ENCODE assay signal across 20 cellular contexts in genomic region chr19:18332917-18333530, GRCh38. TPM values are rescaled to one million over a fixed set of nuclear protein-coding genes. Genes with fewer than 3 reads are reported as not detected.
DNase-seq lines count a peak whose midpoint lies in the region; ATAC-seq and TF ChIP-seq lines count a peak whose summit lies in the region.
"Had no signal": no experiment of that assay in that cellular context is flagged by ENCODE, and none has a peak within 500 bp of the region (broad histone marks: within the 10 kb centered on the region; RNA-seq: fewer than 3 reads in every experiment).

No MANE protein-coding gene starts in this region.

- H2AK5ac ChIP-seq in H9 (ENCODE audit: insufficient read length, low read length) (no peak overlapping the region), trophoblast cell (ENCODE audit: low read length) (peak overlapping the region; percentile 87)

- H3K4me3 Mint-ChIP-seq in H9 (no peak overlapping the region), WTC11 (no peak overlapping the region)
- H3K4me3 Mint-ChIP-seq: CD8-positive, alpha-beta memory T cell had no signal

- no peaks in the 10 kb centered on the region for H3K79me1 ChIP-seq in H9 (ENCODE audit: insufficient read depth, low read depth, low read length, poor library complexity, severe bottlenecking)
- peaks cover 22% of the 10 kb centered on the region for H3K79me1 ChIP-seq in trophoblast cell (ENCODE audit: low read length)

- H3K23ac ChIP-seq in H9 (ENCODE audit: insufficient read length, low read depth, low read length) (no peak overlapping the region), trophoblast cell (ENCODE audit: low read length) (no peak overlapping the region)

- H3K36me3 Mint-ChIP-seq in H9 (ENCODE audit: insufficient read depth in 1 of 3, low read depth in 3 of 3) (no peaks in the 10 kb centered on the region), WTC11 (no peaks in the 10 kb centered on the region)
- H3K36me3 Mint-ChIP-seq: CD8-positive, alpha-beta memory T cell had no signal

- no peak overlapping the region for H4K12ac ChIP-seq in trophoblast cell (ENCODE audit: low read depth, low read length)

- no peaks in the 10 kb centered on the region for H3K79me2 ChIP-seq in H9 (ENCODE audit: insufficient read depth, low read length)
- H3K79me2 ChIP-seq in trophoblast cell (ENCODE audit: control insufficient read depth, insufficient read depth, low read length, poor library complexity), result peaks cover 3% of the 10 kb centered on the region

- H3K27me3 ChIP-seq in H9 (ENCODE audit: insufficient read depth, low read length) (no peaks in the 10 kb centered on the region), trophoblast cell (ENCODE audit: insufficient read depth, low read length) (no peaks in the 10 kb centered on the region), stomach (no peaks in the 10 kb centered on the region), ovary (no peaks in the 10 kb centered on the region)
- H3K27me3 ChIP-seq: BLaER1 treated with 17β-estradiol and CSF1 and Interleukin-3, amounts not matched to agents 10 nM and 100 nM; Peyer's patch had no signal

- TF ChIP-seq POLR2A in stomach (IDR thresholded peaks at IDR 0.05) (no peak), ovary (IDR thresholded peaks at IDR 0.05) (no peak)

- POLR2A ChIA-PET in WTC11 (lab: Charles Lee), result interaction anchor here (0.5 to 0.6 kb wide), 2 partner anchors 59 to 734 kb away, joined by 3 to 4 read pairs; partner anchors contain the start of gene IQCN

- H3K36me3 ChIP-seq in trophoblast cell (ENCODE audit: control insufficient read depth in 1 of 2, insufficient read depth in 2 of 2, low read length in 2 of 2) (no peaks in the 10 kb centered on the region), stomach (no peaks in the 10 kb centered on the region), ovary (no peaks in the 10 kb centered on the region)
- H3K36me3 ChIP-seq: BLaER1 treated with 17β-estradiol and CSF1 and Interleukin-3, amounts not matched to agents 10 nM and 100 nM; Peyer's patch had no signal

- no peak overlapping the region for H3K4me3 ChIP-seq in trophoblast cell (ENCODE audit: low read depth, low read length)
- H3K4me3 ChIP-seq in stomach, result no peak overlapping the region
- H3K4me3 ChIP-seq in ovary, result no peak overlapping the region
- H3K4me3 ChIP-seq: A549; BLaER1 treated with 17β-estradiol and CSF1 and Interleukin-3, amounts not matched to agents 10 nM and 100 nM; GM12878; Peyer's patch; SK-N-MC had no signal

- H4K20me1 ChIP-seq in H9 (ENCODE audit: control insufficient read depth, insufficient read depth, insufficient read length), result no peaks in the 10 kb centered on the region
- H4K20me1 ChIP-seq: BLaER1 treated with 17β-estradiol and CSF1 and Interleukin-3, amounts not matched to agents 10 nM and 100 nM had no signal

- H2BK120ac ChIP-seq in H9 (ENCODE audit: low read depth, low read length, poor library complexity, severe bottlenecking), result no peak overlapping the region
- peak overlapping the region; percentile 82 for H2BK120ac ChIP-seq in trophoblast cell (ENCODE audit: insufficient read depth, low read length, poor library complexity)

- H2BK15ac ChIP-seq in H9 (ENCODE audit: low read depth, low read length), result no peak overlapping the region

- H3K9me3 Mint-ChIP-seq in H9 (no peaks in the 10 kb centered on the region; a peak in 1 of 5 replicates), WTC11 (no peaks in the 10 kb centered on the region)
- H3K9me3 Mint-ChIP-seq: CD8-positive, alpha-beta memory T cell had no signal

- H3K27ac ChIP-seq in H9 (ENCODE audit: insufficient read length, low read depth, low read length), result no peak overlapping the region
- peak overlapping the region; percentile 70 for H3K27ac ChIP-seq in trophoblast cell (ENCODE audit: low read depth, low read length)
- no peak overlapping the region for H3K27ac ChIP-seq in stomach
- H3K27ac ChIP-seq in ovary, result no peak overlapping the region
- H3K27ac ChIP-seq: BLaER1 treated with 17β-estradiol and CSF1 and Interleukin-3, amounts not matched to agents 10 nM and 100 nM; Peyer's patch; SK-N-MC had no signal

- ATAC-seq in WTC11, result no peak
- ATAC-seq: A549, GM12878, HCT116 had no signal

- H2BK5ac ChIP-seq in H9 (ENCODE audit: insufficient read length, low read length) (no peak overlapping the region), trophoblast cell (ENCODE audit: low read depth, low read length, poor library complexity) (peak overlapping the region; percentile 84)

- H3K27ac Mint-ChIP-seq in H9, result peak overlapping the region; percentile 58 to 87 (median 81); a peak in 3 of 7 replicates
- H3K27ac Mint-ChIP-seq in WTC11, result peak overlapping the region; percentile 63; the same call in 1 of the 2 replicates
- H3K27ac Mint-ChIP-seq: CD8-positive, alpha-beta memory T cell had no signal

- no peak overlapping the region for H4K8ac ChIP-seq in H9 (replicated peaks; ENCODE audit: insufficient read length, low read depth, low read length)
- peak overlapping the region; percentile 38 for H4K8ac ChIP-seq in trophoblast cell (ENCODE audit: low read depth, low read length)

- H2BK20ac ChIP-seq in H9 (ENCODE audit: low read depth, low read length, poor library complexity, severe bottlenecking), result no peak overlapping the region

- H2AFZ ChIP-seq in H9 (ENCODE audit: low read length) (no peak overlapping the region), trophoblast cell (ENCODE audit: insufficient read depth, low read length, poor library complexity) (peak overlapping the region; percentile 56)

- WGBS in H9 (ENCODE audit: extremely low coverage, insufficient read length, low lambda C conversion rate), result no CpG with 5 or more reads among the region's 15 CpGs
- no CpG with 5 or more reads among the region's 15 CpGs for WGBS in trophoblast cell (ENCODE audit: extremely low coverage, insufficient coverage, insufficient read length)
- WGBS in stomach, 5 donors, result 82 to 89% (median 84%) methylated on average over 13 to 15 of the region's 15 CpGs
- WGBS in ovary, 3 donors, result 67 to 81% (median 70%) methylated on average over 12 to 15 of the region's 15 CpGs

- no peak overlapping the region for H3T11ph ChIP-seq in H9 (ENCODE audit: low read length)

- no peak overlapping the region for H2BK12ac ChIP-seq in H9 (ENCODE audit: insufficient read length, low read depth, low read length)
- H2BK12ac ChIP-seq in trophoblast cell (ENCODE audit: low read length), result peak overlapping the region; percentile 91

- no peak overlapping the region for H3K56ac ChIP-seq in H9 (ENCODE audit: insufficient read length, low read depth, low read length)

- no peak overlapping the region for H3K4ac ChIP-seq in H9 (ENCODE audit: low read depth, low read length)
- H3K4ac ChIP-seq in trophoblast cell (ENCODE audit: low read depth, low read length), result peak overlapping the region; percentile 35

- H3K4me2 ChIP-seq in H9 (ENCODE audit: insufficient read depth, insufficient read length, low read length) (no peak overlapping the region), trophoblast cell (ENCODE audit: low read length) (no peak overlapping the region)
- H3K4me2 ChIP-seq: A549; BLaER1 treated with 17β-estradiol and CSF1 and Interleukin-3, amounts not matched to agents 10 nM and 100 nM had no signal

- intact Hi-C loops in stomach (cut with DNase I; ENCODE audit: low total_unique reads), result no loop called here
- intact Hi-C loops in ovary (cut with DNase I), result loop anchor here in 2 of 4 donors (5.0 to 10.0 kb wide), 2 partner anchors 66 to 218 kb away; no protein-coding TSS in a partner anchor

- peaks cover 16 to 35% of the 10 kb centered on the region in 2 experiments for H3K4me1 Mint-ChIP-seq in H9
- peaks cover 23% of the 10 kb centered on the region for H3K4me1 Mint-ChIP-seq in WTC11

- DNase-seq in H9 (no peak), WTC11 (ENCODE audit: low spot score) (no peak), trophoblast cell (peak in 1 of 2 donors; percentile 51), stomach (no peak), retina (no peak), ovary (no peak)
- DNase-seq: CD8-positive, alpha-beta memory T cell; DND-41; GDM1; NCI-H1048; NCI-H1436 treated with DMSO at 0.1 percent for 48 hours; NCI-H2081 treated with DMSO at 0.1 percent for 48 hours; NCI-H510A; Peyer's patch; Right ventricle myocardium superior had no signal

- H3K14ac ChIP-seq in H9 (ENCODE audit: insufficient read depth, low read length), result no peak overlapping the region
- H3K14ac ChIP-seq in trophoblast cell (ENCODE audit: low read length), result peak overlapping the region; percentile 90

- H4K5ac ChIP-seq in H9 (ENCODE audit: insufficient read length, low read depth, low read length), result no peak overlapping the region

- no peak overlapping the region for H4K91ac ChIP-seq in H9 (ENCODE audit: insufficient read length, low read depth, low read length)
- peak overlapping the region; percentile 93 for H4K91ac ChIP-seq in trophoblast cell (ENCODE audit: low read depth, low read length)

- no peak overlapping the region for H3K9ac ChIP-seq in H9 (ENCODE audit: extremely low read depth, insufficient read length, low read length)
- no peak overlapping the region for H3K9ac ChIP-seq in trophoblast cell (ENCODE audit: low read length)
- H3K9ac ChIP-seq: BLaER1 treated with 17β-estradiol and CSF1 and Interleukin-3, amounts not matched to agents 10 nM and 100 nM had no signal

- H3K18ac ChIP-seq in H9 (ENCODE audit: insufficient read length, low read depth, low read length) (no peak overlapping the region), trophoblast cell (ENCODE audit: low read length) (peak overlapping the region; percentile 73)

- TF ChIP-seq CTCF in H9 (conservative IDR thresholded peaks at IDR 0.05), result no peak
- TF ChIP-seq CTCF in WTC11 (IDR thresholded peaks at IDR 0.05), result no peak
- no peak for TF ChIP-seq CTCF in stomach (IDR thresholded peaks at IDR 0.05)
- no peak for TF ChIP-seq CTCF in ovary (IDR thresholded peaks at IDR 0.05)

- peaks cover 1% of the 10 kb centered on the region; the same call in 1 of the 2 replicates for H3K27me3 Mint-ChIP-seq in H9 (ENCODE audit: low read depth)
- no peaks in the 10 kb centered on the region; the same call in 1 of the 2 replicates for H3K27me3 Mint-ChIP-seq in WTC11 (ENCODE audit: low read depth)

- CTCF ChIA-PET in WTC11 (lab: Charles Lee), result interaction anchor here (0.6 to 5.1 kb wide), 5 partner anchors 53 to 191 kb away, joined by 3 to 53 read pairs (median 6); partner anchors contain the start of gene GDF15

- no peaks in the 10 kb centered on the region for H3K23me2 ChIP-seq in H9 (ENCODE audit: insufficient read length, low read depth, low read length, poor library complexity, severe bottlenecking)

- H3K4me1 ChIP-seq in H9 (ENCODE audit: insufficient read depth, low read length), result no peaks in the 10 kb centered on the region
- H3K4me1 ChIP-seq in trophoblast cell (ENCODE audit: control insufficient read depth in 1 of 2, insufficient read depth in 2 of 2, low read length in 2 of 2), result peaks cover 15 to 23% of the 10 kb centered on the region in 2 experiments
- H3K4me1 ChIP-seq in stomach, result peaks cover 10 to 15% (median 11%) of the 10 kb centered on the region in 4 donors
- peaks cover 4% of the 10 kb centered on the region for H3K4me1 ChIP-seq in ovary (ENCODE audit: insufficient read depth)

- TF ChIP-seq EP300 in stomach (IDR thresholded peaks at IDR 0.05), result no peak
- TF ChIP-seq EP300 in ovary (IDR thresholded peaks at IDR 0.05), result no peak

- H3K9me3 ChIP-seq in H9 (ENCODE audit: control insufficient read depth, low read depth, low read length), result no peaks in the 10 kb centered on the region
- no peaks in the 10 kb centered on the region for H3K9me3 ChIP-seq in trophoblast cell (ENCODE audit: insufficient read depth, low read depth, low read length)
- H3K9me3 ChIP-seq in stomach, result no peaks in the 10 kb centered on the region
- H3K9me3 ChIP-seq in ovary, result no peaks in the 10 kb centered on the region
- H3K9me3 ChIP-seq: A549; BLaER1 treated with 17β-estradiol and CSF1 and Interleukin-3, amounts not matched to agents 10 nM and 100 nM; Peyer's patch had no signal

RNA-seq across cellular contexts. Expression of gene PGPEP1, which starts 7.4 kb away (rescaled TPM):
- 61.4 and 64.8 TPM in 2 replicates for total RNA-seq in H9 (2021)
- 39.2 to 68.1 TPM (median 40.8 TPM) in 3 replicates for total RNA-seq in WTC11 (2021)
- polyA plus RNA-seq in trophoblast cell (2013), result 46.5 and 56.5 TPM in 2 replicates
- total RNA-seq in stomach, result 10 to 100 TPM in 4 of 5 donors, 1 to 10 TPM in 1; 8.0 to 58.9 (median 22.9) TPM
- polyA plus RNA-seq in stomach, result 10 to 100 TPM in 2 of 3 donors, 1 to 10 TPM in 1; 8.4 to 40.0 (median 31.8) TPM
- 10 to 100 TPM in 6 of 7 donors, 1 to 10 TPM in 1; 9.3 to 64.5 (median 50.3) TPM for total RNA-seq in ovary
- 10 to 100 TPM; 13.8 to 16.9 TPM for polyA plus RNA-seq in ovary

RNA-seq across cellular contexts. Expression of gene LSM4, which starts 10.1 kb away (rescaled TPM):
- 342 and 344 TPM in 2 replicates for total RNA-seq in H9 (2021)
- 373 to 434 TPM (median 409 TPM) in 3 replicates for total RNA-seq in WTC11 (2021)
- 216 and 223 TPM in 2 replicates for polyA plus RNA-seq in trophoblast cell (2013)
- total RNA-seq in stomach, result 100 to 1,000 TPM in 2 of 5 donors, 10 to 100 TPM in 3; 24.1 to 185 (median 98.6) TPM
- polyA plus RNA-seq in stomach, result 100 to 1,000 TPM; 114 to 181 (median 173) TPM
- 100 to 1,000 TPM in 1 of 7 donors, 10 to 100 TPM in 6; 45.0 to 121 (median 77.3) TPM for total RNA-seq in ovary
- polyA plus RNA-seq in ovary, result 10 to 100 TPM; 38.3 to 66.0 TPM

RNA-seq across cellular contexts. Expression of gene JUND, which starts 51.6 kb away (rescaled TPM):
- total RNA-seq in H9 (2021), result 103 and 109 TPM in 2 replicates
- 121 to 137 TPM (median 133 TPM) in 3 replicates for total RNA-seq in WTC11 (2021)
- 224 and 256 TPM in 2 replicates for polyA plus RNA-seq in trophoblast cell (2013)
- total RNA-seq in stomach, result 1,000 to 10,000 TPM in 2 of 5 donors, 100 to 1,000 TPM in 3; 118 to 1,659 (median 737) TPM
- 100 to 1,000 TPM in 2 of 3 donors, 10 to 100 TPM in 1; 78.6 to 272 (median 102) TPM for polyA plus RNA-seq in stomach
- 1,000 to 10,000 TPM in 2 of 7 donors, 100 to 1,000 TPM in 5; 163 to 1,260 (median 581) TPM for total RNA-seq in ovary
- 100 to 1,000 TPM in 1 of 2 donors, 10 to 100 TPM in 1; 95.2 to 301 TPM for polyA plus RNA-seq in ovary

RNA-seq across cellular contexts. Expression of gene GDF15, which starts 52.9 kb away (rescaled TPM):
- total RNA-seq in H9 (2021), result 5.7 and 7.0 TPM in 2 replicates
- total RNA-seq in WTC11 (2021), result 18.3 to 27.3 TPM (median 19.1 TPM) in 3 replicates
- 182 and 198 TPM in 2 replicates for polyA plus RNA-seq in trophoblast cell (2013)
- total RNA-seq in stomach, result 100 to 1,000 TPM in 1 of 5 donors, 10 to 100 TPM in 4; 17.3 to 102 (median 46.9) TPM
- polyA plus RNA-seq in stomach, result 100 to 1,000 TPM in 1 of 3 donors, 10 to 100 TPM in 2; 14.2 to 134 (median 44.5) TPM
- total RNA-seq in ovary, result 10 to 100 TPM in 2 of 7 donors, 1 to 10 TPM in 5; 1.5 to 20.9 (median 3.7) TPM
- 1 to 10 TPM in 1 of 2 donors, under 1 TPM in 1; 0.67 to 2.7 TPM for polyA plus RNA-seq in ovary
- polyA plus RNA-seq: CD8-positive, alpha-beta memory T cell had no signal

RNA-seq across cellular contexts. Expression of gene IQCN, which starts 58.8 kb away (rescaled TPM):
- total RNA-seq in H9 (2021) (0.39 and 0.48 TPM in 2 replicates), WTC11 (2021) (0.46 to 1.0 TPM (median 0.61 TPM) in 3 replicates), stomach (10 to 100 TPM in 1 of 5 donors, 1 to 10 TPM in 3, not detected in 1; 2.4 to 35.7 (median 4.0) TPM), ovary (10 to 100 TPM in 5 of 7 donors, 1 to 10 TPM in 2; 6.0 to 18.4 (median 11.7) TPM)
- 1.7 and 1.8 TPM in 2 replicates for polyA plus RNA-seq in trophoblast cell (2013)
- polyA plus RNA-seq in stomach (1 to 10 TPM; 1.4 to 2.7 (median 2.6) TPM), ovary (1 to 10 TPM; 2.5 to 9.3 TPM)
